ENCODE assay signal across 1 cellular context in the genomic region with DNA sequence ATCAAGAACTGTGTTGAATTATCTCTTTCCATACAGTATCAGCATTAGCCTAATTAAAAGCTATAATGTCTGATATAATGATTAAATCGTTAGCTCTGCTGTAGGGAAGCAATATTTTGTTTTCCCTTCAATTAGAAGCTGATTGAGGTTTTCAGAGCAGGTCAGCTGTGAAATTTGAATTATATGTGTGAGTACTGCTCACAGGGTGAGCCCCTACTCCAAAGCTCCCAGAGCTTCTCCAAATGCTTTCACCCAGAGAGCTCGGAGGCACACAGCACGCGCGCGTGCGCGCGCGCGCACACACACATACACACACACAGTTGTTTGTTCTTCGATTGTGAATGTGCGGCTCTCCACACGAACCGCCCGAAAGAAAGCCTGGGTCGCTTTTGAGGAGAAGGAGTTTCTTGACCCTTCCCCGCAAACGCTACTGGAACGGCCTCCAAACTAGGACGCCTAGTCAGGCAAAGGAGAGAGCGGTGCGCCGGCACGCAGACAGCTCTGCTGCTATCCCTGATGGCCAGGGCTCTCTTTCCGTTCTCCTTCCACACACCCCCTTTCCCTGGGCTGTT.
TF ChIP-seq lines count a peak whose summit lies in the region.

No MANE protein-coding gene starts in this region.

TF ChIP-seq in endothelial cell of umbilical vein, 7 proteins besides CTCF, POLR2A, EP300 and RAD21:
- TF ChIP-seq EZH2 (IDR thresholded peaks at IDR 0.05; ENCODE audit: borderline replicate concordance, low read depth, low read length, severe bottlenecking) (peak; percentile 75), FOS (IDR thresholded peaks at IDR 0.05; ENCODE audit: borderline replicate concordance, insufficient read depth, low read length) (no peak), JUN (IDR thresholded peaks at IDR 0.05; ENCODE audit: borderline replicate concordance, insufficient read depth, insufficient read length, low read depth) (no peak), MYC (IDR thresholded peaks at IDR 0.05; ENCODE audit: low read depth, low read length) (no peak)
- TF ChIP-seq, protein P1, sequence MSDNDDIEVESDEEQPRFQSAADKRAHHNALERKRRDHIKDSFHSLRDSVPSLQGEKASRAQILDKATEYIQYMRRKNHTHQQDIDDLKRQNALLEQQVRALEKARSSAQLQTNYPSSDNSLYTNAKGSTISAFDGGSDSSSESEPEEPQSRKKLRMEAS (IDR thresholded peaks at IDR 0.05; ENCODE audit: insufficient read depth, insufficient read length): no peak
